Comparison of ENCODE assay signal across 16 cellular contexts in genomic region chr11:72704783-72705287, GRCh38.
"Had no signal": no experiment of that assay in that cellular context is flagged by ENCODE, and none has a peak within 500 bp of the region (broad histone marks: within the 10 kb centered on the region; RNA-seq: fewer than 3 reads in every experiment).

No MANE protein-coding gene starts in this region.

- H3K4me1 ChIP-seq: body of pancreas, pancreas had no signal

- H3K4me3 ChIP-seq: body of pancreas, gastroesophageal sphincter, pancreas, stomach, thoracic aorta had no signal

- H3K9me3 Mint-ChIP-seq: central memory CD8-positive, alpha-beta T cell; nephron progenitor cell had no signal

- DNase-seq: activated CD4-positive, alpha-beta T cell treated with anti-CD3 and anti-CD28 coated beads, Interleukin-2, amount 50 U/mL, for 48 hours; activated CD4-positive, CD25-positive, alpha-beta regulatory T cell treated with anti-CD3 and anti-CD28 coated beads, Interleukin-2, amount 50 U/mL, for 72 hours; body of pancreas; cortex of kidney; effector CD8-positive, alpha-beta T cell; midbrain; nephron progenitor cell; pancreas; stimulated activated CD4-positive, alpha-beta T cell treated with anti-CD3 and anti-CD28 coated beads, Interleukin-4, amount 100 ng/mL, for 1 hour; stimulated activated CD8-positive, alpha-beta memory T cell treated with anti-CD3 and anti-CD28 coated beads, Interleukin-4, amount 100 ng/mL, for 48 hours; stomach; SW 1271 had no signal

- ATAC-seq: body of pancreas, gastroesophageal sphincter, pancreas had no signal

- H3K4me3 Mint-ChIP-seq: central memory CD8-positive, alpha-beta T cell; nephron progenitor cell had no signal

- H3K27me3 Mint-ChIP-seq: central memory CD8-positive, alpha-beta T cell had no signal

- H3K27ac ChIP-seq: body of pancreas, pancreas, thoracic aorta had no signal

- H3K9me3 ChIP-seq: body of pancreas, gastroesophageal sphincter, pancreas, stomach, thoracic aorta had no signal

- H3K27me3 ChIP-seq: body of pancreas, gastroesophageal sphincter, pancreas, stomach had no signal

- H3K27ac Mint-ChIP-seq: nephron progenitor cell had no signal

- FAIRE-seq: keratinocyte, pancreas had no signal
